Comparison of ENCODE assay signal across 3 cellular contexts in the genomic region with DNA sequence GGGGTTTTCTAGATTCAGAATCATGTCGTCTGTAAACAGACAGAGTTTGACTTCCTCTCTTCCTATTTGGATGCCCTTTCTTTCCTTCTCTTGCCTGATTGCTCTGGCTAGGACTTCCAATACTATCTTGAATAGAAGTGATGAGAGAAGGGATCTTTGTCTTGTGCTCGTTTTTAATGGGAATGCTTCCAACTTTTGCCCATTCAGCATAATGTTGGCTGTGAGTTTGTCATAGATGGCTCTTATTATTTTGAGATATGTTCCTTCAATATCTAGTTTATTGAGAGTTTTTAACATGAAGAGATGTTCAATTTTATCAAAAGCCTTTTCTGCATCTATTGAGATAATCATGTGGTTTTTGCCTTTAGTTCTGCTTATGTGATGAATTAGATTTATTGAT. TPM values are rescaled to one million over a fixed set of nuclear protein-coding genes. Genes with fewer than 3 reads are reported as not detected.
"Had no signal": no experiment of that assay in that cellular context is flagged by ENCODE, and none has a peak within 500 bp of the region (broad histone marks: within the 10 kb centered on the region; RNA-seq: fewer than 3 reads in every experiment).

No MANE protein-coding gene starts in this region.

RNA-seq across cellular contexts. Expression of a gene that starts 27.6 kb away (rescaled TPM):
- total RNA-seq: LHCN-M2, MCF 10A, NCI-H460 had no signal
